Comparison of ENCODE assay signal across 21 cellular contexts in genomic region chr10:89019589-89020327, GRCh38. TPM values are rescaled to one million over a fixed set of nuclear protein-coding genes. Genes with fewer than 3 reads are reported as not detected.
DNase-seq lines count a peak whose midpoint lies in the region; ATAC-seq, FAIRE-seq and TF ChIP-seq lines count a peak whose summit lies in the region.
"Had no signal": no experiment of that assay in that cellular context is flagged by ENCODE, and none has a peak within 500 bp of the region (broad histone marks: within the 10 kb centered on the region; RNA-seq: fewer than 3 reads in every experiment).

No MANE protein-coding gene starts in this region.

- POLR2A ChIA-PET in HepG2 (lab: Yijun Ruan, JAX), result no interaction called here

- no peaks in the 10 kb centered on the region for H4K20me1 ChIP-seq in HepG2 (ENCODE audit: insufficient read depth, low read length)
- H4K20me1 ChIP-seq: BLaER1 treated with 17β-estradiol and CSF1 and Interleukin-3, amounts not matched to agents 10 nM and 100 nM had no signal

- peaks cover 3% of the 10 kb centered on the region; the same call in 1 of the 2 replicates for H3K9me3 ChIP-seq in HepG2 (ENCODE audit: low read length)
- H3K9me3 ChIP-seq in right lobe of liver, result peaks cover 0 to 8% (median 0%) of the 10 kb centered on the region in 4 donors

- H2AFZ ChIP-seq in HepG2 (ENCODE audit: low read length), result no peak overlapping the region

- DNase-seq in HepG2 (ENCODE audit: low spot score), result peak; percentile 60
- DNase-seq in right lobe of liver, result no peak
- DNase-seq in islet precursor cell, result peak; percentile 73
- no peak for DNase-seq in omental fat pad (ENCODE audit: low spot score)
- DNase-seq in erythroblast (lab: John Stamatoyannopoulos, UW), result no peak
- no peak for DNase-seq in NCI-H128 (lab: John Stamatoyannopoulos, UW; ENCODE audit: unreplicated experiment)
- no peak for DNase-seq in activated T-cell treated with anti-CD3 and anti-CD28 coated beads, Interleukin-2, amount 50 U/mL, for 48 hours
- no peak for DNase-seq in left ventricle myocardium superior
- DNase-seq: Calu3; CD8-positive, alpha-beta T cell; NCI-H1105; NCI-H2081; NCI-H2171; NCI-H345; NCI-H524; NCI-H774 had no signal

- in situ Hi-C loops in HepG2 (cut with HindIII; ENCODE audit: extremely low pct_ligation_motif_present, low pct_unique_long_range_greater_than_20kb), result no loop called here

- H3K79me2 ChIP-seq in HepG2 (ENCODE audit: insufficient read depth, low read length), result no peaks in the 10 kb centered on the region

- H3K27me3 ChIP-seq in HepG2 (ENCODE audit: control insufficient read depth in 1 of 2, insufficient read depth in 2 of 2, low read length in 2 of 2) (no peaks in the 10 kb centered on the region), right lobe of liver (no peaks in the 10 kb centered on the region)
- H3K27me3 ChIP-seq: BLaER1 treated with 17β-estradiol and CSF1 and Interleukin-3, amounts not matched to agents 10 nM and 100 nM had no signal

- no TSS peak for BruUV-seq in HepG2 (replicated peaks; lab: Mats Ljungman, UMichigan)

- TF ChIP-seq POLR2A in HepG2 (IDR thresholded peaks at IDR 0.05; ENCODE audit: insufficient read depth in 1 of 2, low read depth in 2 of 2, low read length in 2 of 2) (no peak), right lobe of liver (IDR thresholded peaks at IDR 0.05) (no peak), erythroblast (IDR thresholded peaks at IDR 0.05; ENCODE audit: low read length) (no peak)

- intact Hi-C loops in HepG2 (cut with micrococcal nuclease; ENCODE audit: unreplicated experiment) (loop anchor here (1.0 to 10.0 kb wide), 3 partner anchors 10 to 535 kb away; partner anchors contain the start of gene STAMBPL1), right lobe of liver (cut with DNase I) (loop anchor here (10.0 kb wide), 1 partner anchor 185 kb away; the partner anchor contains the start of gene CH25H (in 2 of the 2)), left ventricle myocardium superior (cut with micrococcal nuclease) (no loop called here)

- TF ChIP-seq RAD21 in HepG2 (CRISPR knock-in tag; IDR thresholded peaks at IDR 0.05), result no peak

- H3K36me3 ChIP-seq in HepG2 (replicated peaks in 1 of 2; ENCODE audit: control insufficient read depth in 1 of 2, insufficient read depth in 2 of 2, low read length in 2 of 2) (no peaks in the 10 kb centered on the region), right lobe of liver (peaks cover 0 to 24% (median 5%) of the 10 kb centered on the region in 4 donors)

- CTCF ChIA-PET in HepG2 (lab: Yijun Ruan, JAX; ENCODE audit: low intra/inter-chr PET ratio, low total read pairs), result no interaction called here

- H3K4me3 ChIP-seq in HepG2 (replicated peaks in 1 of 3; ENCODE audit: insufficient read depth in 1 of 3, low read depth in 2 of 3, low read length in 3 of 3) (no peak overlapping the region), right lobe of liver (no peak overlapping the region)
- H3K4me3 ChIP-seq: BLaER1 treated with 17β-estradiol and CSF1 and Interleukin-3, amounts not matched to agents 10 nM and 100 nM had no signal

- FAIRE-seq in HepG2 (lab: Jason Lieb, UNC), result no peak
- FAIRE-seq: G401.6, H1 had no signal

- peak overlapping the region; percentile 22 for H3K27ac ChIP-seq in HepG2 (ENCODE audit: extremely low read length, insufficient read depth, low read length)
- no peak overlapping the region for H3K27ac ChIP-seq in right lobe of liver
- H3K27ac ChIP-seq: 22Rv1; BLaER1 treated with 17β-estradiol and CSF1 and Interleukin-3, amounts not matched to agents 10 nM and 100 nM had no signal

- TF ChIP-seq CTCF in HepG2 (CRISPR knock-in tag; IDR thresholded peaks at IDR 0.05), result no peak
- no peak for TF ChIP-seq CTCF in right lobe of liver (IDR thresholded peaks at IDR 0.05)
- no peak for TF ChIP-seq CTCF in omental fat pad (IDR thresholded peaks at IDR 0.05)

- peak overlapping the region; percentile 33; the same call in 1 of the 2 replicates for H3K4me2 ChIP-seq in HepG2 (ENCODE audit: low read depth, low read length)
- H3K4me2 ChIP-seq: BLaER1 treated with 17β-estradiol and CSF1 and Interleukin-3, amounts not matched to agents 10 nM and 100 nM had no signal

- WGBS in HepG2 (ENCODE audit: low lambda C conversion rate), result 46% methylated on average over 2 of the region's 2 CpGs
- 80% methylated on average over 1 of the region's 2 CpGs for WGBS in right lobe of liver (ENCODE audit: insufficient coverage, low coverage, low lambda C conversion rate, missing lambda C conversion rate)

- TF ChIP-seq EP300 in HepG2 (IDR thresholded peaks at IDR 0.05; ENCODE audit: low read depth in 2 of 2, low read length in 2 of 2), result no peak
- no peak for TF ChIP-seq EP300 in HepG2 (CRISPR knock-in tag; IDR thresholded peaks at IDR 0.05; ENCODE audit: borderline replicate concordance)

- H3K4me1 ChIP-seq in HepG2 (ENCODE audit: insufficient read depth, low read length) (peaks cover 11% of the 10 kb centered on the region), right lobe of liver (no peaks in the 10 kb centered on the region)
- H3K4me1 ChIP-seq: BLaER1 treated with 17β-estradiol and CSF1 and Interleukin-3, amounts not matched to agents 10 nM and 100 nM had no signal

- no peak overlapping the region for H3K9ac ChIP-seq in HepG2 (ENCODE audit: insufficient read depth, low read depth, low read length)
- H3K9ac ChIP-seq: BLaER1 treated with 17β-estradiol and CSF1 and Interleukin-3, amounts not matched to agents 10 nM and 100 nM had no signal

- ATAC-seq in HepG2 (peak; percentile 83), right lobe of liver (no peak), omental fat pad (ENCODE audit: low FRiP score) (peak; percentile 28), left ventricle myocardium superior (no peak)
- ATAC-seq: CD8-positive, alpha-beta T cell; Panc1 had no signal

TF ChIP-seq in HepG2, 621 proteins besides CTCF, POLR2A, EP300 and RAD21:
- TF ChIP-seq GFI1 (CRISPR knock-in tag; IDR thresholded peaks at IDR 0.05; ENCODE audit: borderline replicate concordance) (peak; percentile 63), HNF4G (IDR thresholded peaks at IDR 0.05; ENCODE audit: borderline replicate concordance, low read depth, low read length) (no peak), HNF4G (CRISPR knock-in tag; IDR thresholded peaks at IDR 0.05; ENCODE audit: borderline replicate concordance, low read depth) (no peak), PHF21A (CRISPR knock-in tag; IDR thresholded peaks at IDR 0.05) (peak; percentile 38; the same call in 1 of the 2 replicates), NFKBIZ (CRISPR knock-in tag; IDR thresholded peaks at IDR 0.05) (no peak), ZEB1 (IDR thresholded peaks at IDR 0.05; ENCODE audit: insufficient replicate concordance, low read depth) (peak; percentile 57), ZMAT3 (CRISPR knock-in tag; conservative IDR thresholded peaks at IDR 0.05) (no peak), KDM6A (CRISPR knock-in tag; IDR thresholded peaks at IDR 0.05; ENCODE audit: low read depth) (no peak)

RNA-seq across cellular contexts. Expression of gene FAS, which starts 29.2 kb away (rescaled TPM):
- total RNA-seq in HepG2 (2016; rRNA removed; fragmentation: Illumina TruSeq; extraction: Trizol) (15.0 and 17.9 TPM in 2 replicates), right lobe of liver (10 to 100 TPM in 5 of 6 experiments, 1 to 10 TPM in 1; 9.0 to 22.3 (median 18.9) TPM), omental fat pad (10 to 100 TPM; 23.3 to 92.5 (median 46.7) TPM), left ventricle myocardium superior (4.0 TPM)
- total RNA-seq in HepG2 (2016; cell fraction: cytosol; rRNA removed; fragmentation: Illumina TruSeq; extraction: Trizol; ENCODE audit: low read depth), result 4.8 and 5.4 TPM in 2 replicates
- total RNA-seq in HepG2 (2016; cell fraction: insoluble cytoplasmic fraction; rRNA removed; fragmentation: Illumina TruSeq; extraction: Trizol), result 15.8 and 17.7 TPM in 2 replicates
- 11.2 and 12.0 TPM in 2 replicates for total RNA-seq in HepG2 (2016; cell fraction: membrane; rRNA removed; fragmentation: Illumina TruSeq; extraction: Trizol)
- 21.8 and 24.6 TPM in 2 replicates for total RNA-seq in HepG2 (2016; cell fraction: nucleus; rRNA removed; fragmentation: Illumina TruSeq; extraction: Trizol)
- 4.3 and 5.9 TPM in 2 replicates for polyA plus RNA-seq in HepG2 (2011; rRNA removed)
- polyA plus RNA-seq in HepG2 (2011; cell fraction: cytosol; rRNA removed), result 2.6 and 4.4 TPM in 2 replicates
- 3.1 and 3.5 TPM in 2 replicates for polyA plus RNA-seq in HepG2 (2011; cell fraction: nucleus; rRNA removed)
- 3.1 and 3.3 TPM in 2 replicates for polyA plus RNA-seq in HepG2 (2012)
- 3.1 and 3.6 TPM in 2 replicates for polyA plus RNA-seq in HepG2 (2016; cell fraction: cytosol; fragmentation: Illumina TruSeq; extraction: Trizol; ENCODE audit: low read depth)
- polyA plus RNA-seq in HepG2 (2016; cell fraction: insoluble cytoplasmic fraction; fragmentation: Illumina TruSeq; extraction: Trizol; ENCODE audit: low read depth), result 14.7 and 16.1 TPM in 2 replicates
- 6.2 and 7.4 TPM in 2 replicates for polyA plus RNA-seq in HepG2 (2016; cell fraction: membrane; fragmentation: Illumina TruSeq; extraction: Trizol; ENCODE audit: low read depth)
- 29.8 and 31.9 TPM in 2 replicates for polyA plus RNA-seq in HepG2 (2016; cell fraction: nucleus; fragmentation: Illumina TruSeq; extraction: Trizol; ENCODE audit: insufficient read depth, low read depth)
- polyA minus RNA-seq in HepG2 (2011; rRNA and poly(A)+ RNA removed; ENCODE audit: low replicate concordance), result 3.7 and 12.5 TPM in 2 replicates
- 3.7 and 4.0 TPM in 2 replicates for polyA minus RNA-seq in HepG2 (2011; cell fraction: cytosol; rRNA and poly(A)+ RNA removed)
- polyA minus RNA-seq in HepG2 (2011; cell fraction: nucleus; rRNA and poly(A)+ RNA removed), result 8.6 and 13.1 TPM in 2 replicates

Comparison
In these comparisons a context has a peak if more than half of its experiments do, and no peak if none do; other contexts are left out.
1. ATAC-seq: peak in HepG2 (single experiment) and omental fat pad (single experiment); none in right lobe of liver (0 of 4) and left ventricle myocardium superior (single experiment).
2. DNase-seq: peak in HepG2 (single experiment) and islet precursor cell (single experiment); none in right lobe of liver (0 of 3), omental fat pad (single experiment), erythroblast (0 of 2), NCI-H128 (single experiment), activated T-cell treated with anti-CD3 and anti-CD28 coated beads, Interleukin-2, amount 50 U/mL, for 48 hours (0 of 2) and left ventricle myocardium superior (single experiment).